14 cellular contexts compared by ENCODE assay signal in genomic region chr9:70535546-70536323, GRCh38.
A peak's percentile ranks its signal among the peaks of the same experiment; 100 is the strongest.
DNase-seq lines count a peak whose midpoint lies in the region; TF ChIP-seq lines count a peak whose summit lies in the region.
"Had no signal": no experiment of that assay in that cellular context is flagged by ENCODE, and none has a peak within 500 bp of the region (broad histone marks: within the 10 kb centered on the region; RNA-seq: fewer than 3 reads in every experiment).

No MANE protein-coding gene starts in this region.

- no peaks in the 10 kb centered on the region for H3K9me3 Mint-ChIP-seq in nephron progenitor cell
- no peaks in the 10 kb centered on the region for H3K9me3 Mint-ChIP-seq in activated naive CD8-positive, alpha-beta T cell treated with anti-CD3 and anti-CD28 coated beads for 36 hours
- H3K9me3 Mint-ChIP-seq: CD8-positive, alpha-beta T cell had no signal

- no peaks in the 10 kb centered on the region for H3K36me3 Mint-ChIP-seq in nephron progenitor cell (ENCODE audit: low read depth)
- H3K36me3 Mint-ChIP-seq in activated naive CD8-positive, alpha-beta T cell treated with anti-CD3 and anti-CD28 coated beads for 36 hours = no peaks in the 10 kb centered on the region
- H3K36me3 Mint-ChIP-seq: CD8-positive, alpha-beta T cell had no signal

- TF ChIP-seq CTCF in nephron progenitor cell (IDR thresholded peaks at IDR 0.05) = no peak

- peaks cover 9% of the 10 kb centered on the region for H3K27me3 Mint-ChIP-seq in nephron progenitor cell (ENCODE audit: low read depth, poor library complexity)
- H3K27me3 Mint-ChIP-seq in activated naive CD8-positive, alpha-beta T cell treated with anti-CD3 and anti-CD28 coated beads for 36 hours = no peaks in the 10 kb centered on the region

- peaks cover 45% of the 10 kb centered on the region for H3K4me1 Mint-ChIP-seq in nephron progenitor cell
- H3K4me1 Mint-ChIP-seq in activated naive CD8-positive, alpha-beta T cell treated with anti-CD3 and anti-CD28 coated beads for 36 hours = peaks cover 17% of the 10 kb centered on the region

- in situ Hi-C loops in G401 (cut with HindIII; ENCODE audit: low sequenced_read_pairs) = no loop called here

- DNase-seq in NCI-H1105 treated with DMSO at 0.1 percent for 48 hours (lab: John Stamatoyannopoulos, UW) (peak; percentile 2), NCI-H1105 (lab: John Stamatoyannopoulos, UW) (no peak), G401 (ENCODE audit: low spot score) (peak; percentile 98), cerebellar cortex (ENCODE audit: low spot score) (peak; percentile 98), nephron progenitor cell (no peak), NCI-H526 treated with DMSO at 0.1 percent for 48 hours (lab: John Stamatoyannopoulos, UW) (no peak), EL (no peak)
- no peak for DNase-seq in activated naive CD8-positive, alpha-beta T cell treated with anti-CD3 and anti-CD28 coated beads for 36 hours
- DNase-seq: AML-193; CD8-positive, alpha-beta T cell; NCI-H1092; NCI-H146; NCI-H2029 treated with DMSO at 0.1 percent for 48 hours; NK-92 treated with Interleukin-12 subunit alpha and Interleukin-12 subunit beta, amount 100 ng/mL, for 24 hours had no signal

- peak overlapping the region; percentile 34 for H3K27ac Mint-ChIP-seq in nephron progenitor cell
- H3K27ac Mint-ChIP-seq in activated naive CD8-positive, alpha-beta T cell treated with anti-CD3 and anti-CD28 coated beads for 36 hours = no peak overlapping the region
- H3K27ac Mint-ChIP-seq: CD8-positive, alpha-beta T cell had no signal

- H3K4me3 Mint-ChIP-seq in nephron progenitor cell = no peak overlapping the region
- no peak overlapping the region for H3K4me3 Mint-ChIP-seq in activated naive CD8-positive, alpha-beta T cell treated with anti-CD3 and anti-CD28 coated beads for 36 hours
- H3K4me3 Mint-ChIP-seq: CD8-positive, alpha-beta T cell had no signal

Comparison
In these comparisons a context has a peak if more than half of its experiments do, and no peak if none do; other contexts are left out.
1. DNase-seq: peak in NCI-H1105 treated with DMSO at 0.1 percent for 48 hours (single experiment), G401 (single experiment) and cerebellar cortex (single experiment); none in NCI-H1105 (single experiment), nephron progenitor cell (single experiment), NCI-H526 treated with DMSO at 0.1 percent for 48 hours (single experiment), activated naive CD8-positive, alpha-beta T cell treated with anti-CD3 and anti-CD28 coated beads for 36 hours (single experiment) and EL (single experiment).